21 cellular contexts compared by ENCODE assay signal in genomic region chr6:95545226-95545625, GRCh38. TPM values are rescaled to one million over a fixed set of nuclear protein-coding genes. Genes with fewer than 3 reads are reported as not detected.
A peak's percentile ranks its signal among the peaks of the same experiment; 100 is the strongest.
DNase-seq lines count a peak whose midpoint lies in the region; ATAC-seq, FAIRE-seq and TF ChIP-seq lines count a peak whose summit lies in the region.
"Had no signal": no experiment of that assay in that cellular context is flagged by ENCODE, and none has a peak within 500 bp of the region (broad histone marks: within the 10 kb centered on the region; RNA-seq: fewer than 3 reads in every experiment).

No MANE protein-coding gene starts in this region.

- no peak overlapping the region for H2BK20ac ChIP-seq in H1 (ENCODE audit: low read length)

- H3K79me2 ChIP-seq in H1 (ENCODE audit: control insufficient read depth in 1 of 2, insufficient read depth in 2 of 2, low read length in 2 of 2) (no peaks in the 10 kb centered on the region), mesendoderm (ENCODE audit: control insufficient read depth, insufficient read depth, low read length) (no peaks in the 10 kb centered on the region)

- H3K9me3 ChIP-seq in H1 (ENCODE audit: insufficient read depth in 2 of 2, low read depth in 1 of 2, low read length in 1 of 2) (no peaks in the 10 kb centered on the region), aorta (ENCODE audit: control insufficient read depth, low read length) (no peaks in the 10 kb centered on the region)
- H3K9me3 ChIP-seq: BLaER1 treated with 17β-estradiol and CSF1 and Interleukin-3, amounts not matched to agents 10 nM and 100 nM; thoracic aorta had no signal

- H2BK120ac ChIP-seq in H1 (replicated peaks; ENCODE audit: low read depth, low read length) (no peak overlapping the region), mesendoderm (ENCODE audit: low read depth, low read length) (peak overlapping the region; percentile 28)

- H4K91ac ChIP-seq in H1 (replicated peaks; ENCODE audit: insufficient read length, low read length) = no peak overlapping the region

- TF ChIP-seq CTCF in H1 (IDR thresholded peaks at IDR 0.05; ENCODE audit: control extremely low read depth in 1 of 3, insufficient read depth in 1 of 3, low read depth in 1 of 3, low read length in 3 of 3) = no peak
- TF ChIP-seq CTCF in brain microvascular endothelial cell (IDR thresholded peaks at IDR 0.05; ENCODE audit: low read depth, low read length, missing control alignments) = no peak

- no peaks in the 10 kb centered on the region for H3K23me2 ChIP-seq in H1 (ENCODE audit: low read depth, low read length)

- no peak overlapping the region for H2BK15ac ChIP-seq in H1 (ENCODE audit: low read length)
- H2BK15ac ChIP-seq in mesendoderm (replicated peaks; ENCODE audit: low read depth) = no peak overlapping the region

- DNase-seq in NCI-H1092 treated with DMSO at 0.1 percent for 48 hours (lab: John Stamatoyannopoulos, UW) (peak; percentile 3), NCI-H1092 (lab: John Stamatoyannopoulos, UW) (no peak), H1 (ENCODE audit: low read depth in 1 of 2, low spot score in 2 of 2) (no peak), mesendoderm (peak; percentile 80), aorta (no peak), brain microvascular endothelial cell (no peak), KBM-7 (no peak), OCI-M1 (lab: John Stamatoyannopoulos, UW) (no peak)
- DNase-seq: activated CD4-positive, CD25-positive, alpha-beta regulatory T cell; activated effector memory CD4-positive, alpha-beta T cell treated with anti-CD3 and anti-CD28 coated beads, Interleukin-2, amount 50 U/mL, for 16 hours; cortex of kidney; DMS53; IMR-90; occipital lobe; small intestine; stimulated activated CD4-positive, alpha-beta T cell treated with anti-CD3 and anti-CD28 coated beads, Interleukin-4, amount 100 ng/mL, for 4 hours had no signal

- H3K14ac ChIP-seq in H1 (ENCODE audit: insufficient read length) = no peak overlapping the region

- H2AFZ ChIP-seq in H1 (ENCODE audit: low read length) = 0 out of 2 replicates have a peak overlapping the region, but pooled peaks have one; percentile 21

- no peak overlapping the region for H4K8ac ChIP-seq in H1 (ENCODE audit: extremely low read depth, insufficient read depth, low read length)
- H4K8ac ChIP-seq in mesendoderm (ENCODE audit: low read depth, low read length) = no peak overlapping the region

- no peak overlapping the region for H2BK12ac ChIP-seq in H1 (ENCODE audit: low read depth, low read length)

- H3K4me2 ChIP-seq in H1 (ENCODE audit: insufficient read depth in 1 of 2, low read depth in 2 of 2, low read length in 2 of 2) (no peak overlapping the region), mesendoderm (ENCODE audit: low read length) (no peak overlapping the region)
- H3K4me2 ChIP-seq: BLaER1 treated with 17β-estradiol and CSF1 and Interleukin-3, amounts not matched to agents 10 nM and 100 nM had no signal

- H3K18ac ChIP-seq in H1 (ENCODE audit: extremely low read depth, low read length) (no peak overlapping the region), mesendoderm (ENCODE audit: low read length) (no peak overlapping the region)

- H2AK5ac ChIP-seq in H1 (ENCODE audit: low read depth, low read length) (no peak overlapping the region), mesendoderm (ENCODE audit: low read length) (no peak overlapping the region)

- H3K27me3 ChIP-seq in H1 (replicated peaks in 1 of 4; ENCODE audit: control insufficient read depth in 3 of 4, extremely low read depth in 1 of 4, insufficient read depth in 3 of 4, low read length in 3 of 4) = no peaks in the 10 kb centered on the region
- H3K27me3 ChIP-seq in mesendoderm (ENCODE audit: insufficient read depth, low read length, poor library complexity) = no peaks in the 10 kb centered on the region
- no peaks in the 10 kb centered on the region for H3K27me3 ChIP-seq in aorta (ENCODE audit: control insufficient read depth in 1 of 2, insufficient read depth in 2 of 2, low read length in 1 of 2)
- H3K27me3 ChIP-seq in brain microvascular endothelial cell (replicated peaks) = no peaks in the 10 kb centered on the region
- H3K27me3 ChIP-seq: BLaER1 treated with 17β-estradiol and CSF1 and Interleukin-3, amounts not matched to agents 10 nM and 100 nM had no signal

- CTCF ChIA-PET in H1 (lab: Charles Lee; ENCODE audit: partially characterized antibody) = interaction anchor here (1.7 kb wide), 1 partner anchor 15 kb away, joined by 4 read pairs; no protein-coding TSS in a partner anchor

- no peak for TF ChIP-seq POLR2A in H1 (IDR thresholded peaks at IDR 0.05; ENCODE audit: control extremely low read depth in 1 of 2, low read depth in 2 of 2, low read length in 2 of 2)

- no peaks in the 10 kb centered on the region for H4K20me1 ChIP-seq in H1 (replicated peaks in 1 of 2; ENCODE audit: control insufficient read depth in 1 of 2, insufficient read depth in 2 of 2, low read length in 2 of 2)
- H4K20me1 ChIP-seq: BLaER1 treated with 17β-estradiol and CSF1 and Interleukin-3, amounts not matched to agents 10 nM and 100 nM had no signal

- H3K79me1 ChIP-seq in H1 (ENCODE audit: low read depth, low read length) = no peaks in the 10 kb centered on the region
- no peaks in the 10 kb centered on the region for H3K79me1 ChIP-seq in mesendoderm (ENCODE audit: low read length)

- H3K56ac ChIP-seq in H1 (replicated peaks; ENCODE audit: insufficient read length, low read depth, low read length) (no peak overlapping the region), mesendoderm (ENCODE audit: low read length) (no peak overlapping the region)

- TF ChIP-seq EP300 in H1 (IDR thresholded peaks at IDR 0.05; ENCODE audit: borderline replicate concordance in 1 of 2, low read depth in 2 of 2, low read length in 2 of 2) = no peak

- intact Hi-C loops in aorta (cut with DNase I) = no loop called here

- POLR2A ChIA-PET in H1 (lab: Charles Lee; ENCODE audit: partially characterized antibody) = no interaction called here

- no peak overlapping the region for H3K9ac ChIP-seq in H1 (replicated peaks in 1 of 4; ENCODE audit: extremely low read depth in 1 of 4, low read depth in 3 of 4, low read length in 3 of 4)
- H3K9ac ChIP-seq in mesendoderm (ENCODE audit: low read length) = no peak overlapping the region
- H3K9ac ChIP-seq: BLaER1 treated with 17β-estradiol and CSF1 and Interleukin-3, amounts not matched to agents 10 nM and 100 nM had no signal

- H2BK5ac ChIP-seq in H1 (ENCODE audit: low read depth, low read length) (no peak overlapping the region), mesendoderm (ENCODE audit: low read length) (peak overlapping the region; percentile 47)

- H3K23ac ChIP-seq in H1 (ENCODE audit: insufficient read length) = no peak overlapping the region
- H3K23ac ChIP-seq in mesendoderm (ENCODE audit: low read length) = no peak overlapping the region

- FAIRE-seq in H1 (lab: Jason Lieb, UNC) = no peak
- FAIRE-seq: islet of Langerhans, small intestine had no signal

- in situ Hi-C loops in brain microvascular endothelial cell (cut with HindIII; ENCODE audit: low pct_ligation_motif_present, low sequenced_read_pairs) (no loop called here), KBM-7 (cut with MboI; ENCODE audit: low pct_unique_long_range_greater_than_20kb, low sequenced_read_pairs) (no loop called here)

- H3K27ac ChIP-seq in H1 (ENCODE audit: low read depth, low read length) = no peak overlapping the region
- H3K27ac ChIP-seq in mesendoderm (ENCODE audit: low read depth, low read length) = peak overlapping the region; percentile 70
- H3K27ac ChIP-seq in aorta (ENCODE audit: low read depth in 1 of 2, low read length in 2 of 2) = no peak overlapping the region
- H3K27ac ChIP-seq in brain microvascular endothelial cell = no peak overlapping the region
- H3K27ac ChIP-seq: 22Rv1; BLaER1 treated with 17β-estradiol and CSF1 and Interleukin-3, amounts not matched to agents 10 nM and 100 nM; epithelial cell of prostate had no signal

- H4K5ac ChIP-seq in H1 (ENCODE audit: insufficient read length, low read depth, low read length) (no peak overlapping the region), mesendoderm (ENCODE audit: low read length) (no peak overlapping the region)

- 86% methylated on average over 3 of the region's 3 CpGs; no CpG with 5 or more reads in 1 of the 2 experiments for WGBS in H1 (ENCODE audit: extremely low coverage in 1 of 2, insufficient coverage in 1 of 2, insufficient read length in 1 of 2, insufficient replicate concordance in 2 of 2, low coverage in 1 of 2, low lambda C conversion rate in 2 of 2, missing lambda C conversion rate in 1 of 2), 2 experiments
- no CpG with 5 or more reads among the region's 3 CpGs for WGBS in mesendoderm (ENCODE audit: extremely low coverage, insufficient coverage, low lambda C conversion rate)
- WGBS in aorta, 2 donors = 8 to 19% methylated on average over 3 of the region's 3 CpGs

- H3K4me3 ChIP-seq in H1 (ENCODE audit: extremely low read depth in 1 of 4, insufficient read depth in 2 of 4, low read depth in 3 of 4, low read length in 4 of 4) (no peak overlapping the region), mesendoderm (ENCODE audit: low read length) (no peak overlapping the region), aorta (ENCODE audit: low read length in 2 of 2) (no peak overlapping the region), brain microvascular endothelial cell (ENCODE audit: low read depth, low read length) (no peak overlapping the region)
- H3K4me3 ChIP-seq: BLaER1 treated with 17β-estradiol and CSF1 and Interleukin-3, amounts not matched to agents 10 nM and 100 nM; thoracic aorta had no signal

- TF ChIP-seq RAD21 in H1 (IDR thresholded peaks at IDR 0.05 in 1 of 2, conservative IDR thresholded peaks at IDR 0.05 in 1 of 2; ENCODE audit: low read depth in 2 of 2, low read length in 2 of 2) = no peak

- H3K4me1 ChIP-seq in H1 (replicated peaks in 1 of 4; ENCODE audit: control insufficient read depth in 3 of 4, insufficient read depth in 4 of 4, low read length in 3 of 4) (peaks cover 0 to 2% (median 0%) of the 10 kb centered on the region in 4 experiments; a peak in 1 of 7 replicates), mesendoderm (ENCODE audit: control insufficient read depth, low read depth, low read length) (peaks cover 13% of the 10 kb centered on the region), aorta (ENCODE audit: control insufficient read depth in 1 of 2, insufficient read depth in 2 of 2, low read length in 2 of 2) (peaks cover 0 to 2% of the 10 kb centered on the region in 2 donors)
- H3K4me1 ChIP-seq: BLaER1 treated with 17β-estradiol and CSF1 and Interleukin-3, amounts not matched to agents 10 nM and 100 nM had no signal

- H3K4ac ChIP-seq in H1 (replicated peaks; ENCODE audit: insufficient read length, low read depth, low read length) (no peak overlapping the region), mesendoderm (ENCODE audit: low read depth, low read length) (no peak overlapping the region)

- peak; percentile 82 for ATAC-seq in aorta (ENCODE audit: low FRiP score)

- H3K36me3 ChIP-seq in H1 (ENCODE audit: control insufficient read depth in 2 of 4, insufficient read depth in 4 of 4, low read length in 3 of 4) = no peaks in the 10 kb centered on the region
- no peaks in the 10 kb centered on the region for H3K36me3 ChIP-seq in mesendoderm (ENCODE audit: control insufficient read depth, insufficient read depth, low read length)
- no peaks in the 10 kb centered on the region for H3K36me3 ChIP-seq in aorta (ENCODE audit: control insufficient read depth in 1 of 2, insufficient read depth in 2 of 2, low read length in 1 of 2)
- H3K36me3 ChIP-seq in brain microvascular endothelial cell (replicated peaks) = no peaks in the 10 kb centered on the region
- H3K36me3 ChIP-seq: BLaER1 treated with 17β-estradiol and CSF1 and Interleukin-3, amounts not matched to agents 10 nM and 100 nM; thoracic aorta had no signal

RNA-seq across cellular contexts. Expression of gene MANEA, which starts 32.1 kb away (rescaled TPM):
- 8.4 and 10.4 TPM in 2 replicates for total RNA-seq in H1 (2021; fragmentation: NEBNext Ultra II Directional; extraction: Animal tissue kit (Norgen Biotek cat#: 25700))
- polyA plus RNA-seq in H1 (2011; rRNA removed) = 1.4 and 2.8 TPM in 2 replicates
- polyA plus RNA-seq in H1 (2011; cell fraction: cytosol; rRNA removed) = 2.5 TPM
- polyA plus RNA-seq in H1 (2011; cell fraction: nucleus; rRNA removed) = 0.78 TPM
- 1.9 to 3.7 TPM (median 2.1 TPM) in 4 replicates for polyA plus RNA-seq in H1 (2012, experiment 1 of 2)
- polyA plus RNA-seq in H1 (2012, experiment 2 of 2) = 0.75 TPM
- polyA plus RNA-seq in H1 (2013, experiment 1 of 2) = 10.1 TPM
- 10.0 TPM for polyA plus RNA-seq in H1 (2013, experiment 2 of 2)
- 2.3 and 6.4 TPM in 2 replicates for polyA minus RNA-seq in H1 (2011; rRNA and poly(A)+ RNA removed)
- 2.3 TPM for polyA minus RNA-seq in H1 (2011; cell fraction: cytosol; rRNA and poly(A)+ RNA removed)
- 9.5 TPM for polyA minus RNA-seq in H1 (2011; cell fraction: nucleus; rRNA and poly(A)+ RNA removed)
- polyA plus RNA-seq in mesendoderm (2013, experiment 1 of 2) = 10.0 TPM
- 10.3 TPM for polyA plus RNA-seq in mesendoderm (2013, experiment 2 of 2)
- 10 to 100 TPM; 10.8 to 12.8 TPM for total RNA-seq in aorta
- polyA plus RNA-seq in aorta = 1 to 10 TPM; 4.1 to 9.1 TPM

Comparison
In these comparisons a context has a peak if more than half of its experiments do, and no peak if none do; other contexts are left out.
1. DNase-seq: peak in NCI-H1092 treated with DMSO at 0.1 percent for 48 hours (single experiment) and mesendoderm (single experiment); none in NCI-H1092 (single experiment), H1 (0 of 2), aorta (0 of 2), brain microvascular endothelial cell (single experiment), KBM-7 (single experiment) and OCI-M1 (single experiment).